Comparison of ENCODE assay signal across 27 cellular contexts in the genomic region with DNA sequence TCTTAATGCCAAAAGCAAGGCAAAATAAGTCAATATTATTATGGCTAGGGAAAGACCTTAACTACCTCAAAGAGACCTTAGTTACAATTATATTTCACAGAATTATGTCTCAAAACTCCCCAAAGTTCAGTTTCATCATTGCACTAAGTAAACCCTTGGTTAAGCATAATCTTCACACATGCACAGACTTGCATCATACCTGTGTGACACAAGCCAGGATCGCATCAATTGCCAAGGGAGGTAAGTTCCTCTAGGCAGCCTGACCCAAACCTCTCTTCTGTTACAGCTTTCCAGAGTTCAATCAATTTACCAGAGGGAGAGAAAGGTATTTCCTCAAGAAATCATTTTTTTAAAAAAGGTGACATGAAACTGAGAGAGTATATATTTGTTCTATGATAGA. TPM values are rescaled to one million over a fixed set of nuclear protein-coding genes. Genes with fewer than 3 reads are reported as not detected.
"Had no signal": no experiment of that assay in that cellular context is flagged by ENCODE, and none has a peak within 500 bp of the region (broad histone marks: within the 10 kb centered on the region; RNA-seq: fewer than 3 reads in every experiment).

No MANE protein-coding gene starts in this region.

- H3K36me3 Mint-ChIP-seq: IgD-negative memory B cell had no signal

- ATAC-seq: activated CD4-positive, alpha-beta T cell treated with anti-CD3 and anti-CD28 coated beads for 36 hours; activated CD8-positive, alpha-beta T cell treated with anti-CD3 and anti-CD28 coated beads, Interleukin-2, amount 10 ng/mL, durations not matched to agents 7 days and 5 days; body of pancreas had no signal

- H3K27ac Mint-ChIP-seq: activated CD4-positive, alpha-beta T cell treated with anti-CD3 and anti-CD28 coated beads for 36 hours; activated CD8-positive, alpha-beta T cell treated with anti-CD3 and anti-CD28 coated beads, Interleukin-2, amount 10 ng/mL, durations not matched to agents 7 days and 5 days; IgD-negative memory B cell had no signal

- H3K9me3 Mint-ChIP-seq: IgD-negative memory B cell had no signal

- H3K27ac ChIP-seq: ascending aorta, body of pancreas, cardiac muscle cell, SJCRH30, VCaP had no signal

- H3K4me3 ChIP-seq: ascending aorta, body of pancreas, cardiac muscle cell, SJCRH30 had no signal

- H3K4me3 Mint-ChIP-seq: activated CD4-positive, alpha-beta T cell treated with anti-CD3 and anti-CD28 coated beads for 36 hours; activated CD8-positive, alpha-beta T cell treated with anti-CD3 and anti-CD28 coated beads, Interleukin-2, amount 10 ng/mL, durations not matched to agents 7 days and 5 days; IgD-negative memory B cell had no signal

- H3K4me1 Mint-ChIP-seq: activated CD4-positive, alpha-beta T cell treated with anti-CD3 and anti-CD28 coated beads for 36 hours; IgD-negative memory B cell had no signal

- DNase-seq: activated CD4-positive, alpha-beta T cell treated with anti-CD3 and anti-CD28 coated beads for 36 hours; activated CD4-positive, alpha-beta T cell treated with anti-CD3 and anti-CD28 coated beads, Interleukin-2, amount 50 U/mL, for 4 hours; activated CD4-positive, CD25-positive, alpha-beta regulatory T cell; activated CD8-positive, alpha-beta memory T cell treated with anti-CD3 and anti-CD28 coated beads, Interleukin-2, amount 50 U/mL, for 48 hours; activated CD8-positive, alpha-beta T cell treated with anti-CD3 and anti-CD28 coated beads, Interleukin-2, amount 10 ng/mL, durations not matched to agents 7 days and 5 days; activated naive CD4-positive, alpha-beta T cell treated with anti-CD3 and anti-CD28 coated beads, Interleukin-2, amount 50 U/mL, for 16 hours; activated T-cell treated with anti-CD3 and anti-CD28 coated beads, Interleukin-2, amount 50 U/mL, for 1 hour; amniotic stem cell; body of pancreas; KG1; NCI-H1092 treated with DMSO at 0.1 percent for 48 hours; NCI-H1436; NCI-H1694 treated with DMSO at 0.1 percent for 48 hours; NCI-H2029 treated with DMSO at 0.1 percent for 48 hours; NCI-H446; NCI-H524; Right ventricle myocardium superior; SJCRH30; SK-N-SH; T-helper 1 cell had no signal

- H3K27me3 Mint-ChIP-seq: IgD-negative memory B cell had no signal

RNA-seq across cellular contexts. Expression of gene PRSS35, which starts 31.9 kb away (rescaled TPM):
- total RNA-seq: activated CD4-positive, alpha-beta T cell treated with anti-CD3 and anti-CD28 coated beads for 36 hours; activated CD8-positive, alpha-beta T cell treated with anti-CD3 and anti-CD28 coated beads, Interleukin-2, amount 10 ng/mL, durations not matched to agents 7 days and 5 days; OCI-LY7; Right ventricle myocardium superior; RPMI7951; SJCRH30; T-helper 2 cell treated with Interferon-gamma antibody and Interleukin-4, amounts not matched to agents 100 ng/mL and 5 ng/mL, for 36 hours had no signal

RNA-seq across cellular contexts. Expression of gene ME1, which starts 49.6 kb away (rescaled TPM):
- total RNA-seq: OCI-LY7; SJCRH30; T-helper 2 cell treated with Interferon-gamma antibody and Interleukin-4, amounts not matched to agents 100 ng/mL and 5 ng/mL, for 36 hours had no signal
